26 cellular contexts compared by ENCODE assay signal in genomic region chr3:150503402-150504099, GRCh38. TPM values are rescaled to one million over a fixed set of nuclear protein-coding genes. Genes with fewer than 3 reads are reported as not detected.
DNase-seq lines count a peak whose midpoint lies in the region; ATAC-seq and TF ChIP-seq lines count a peak whose summit lies in the region.
"Had no signal": no experiment of that assay in that cellular context is flagged by ENCODE, and none has a peak within 500 bp of the region (broad histone marks: within the 10 kb centered on the region; RNA-seq: fewer than 3 reads in every experiment).

No MANE protein-coding gene starts in this region.

- H3K27me3 Mint-ChIP-seq in endodermal cell (ENCODE audit: insufficient read depth), result no peaks in the 10 kb centered on the region
- peaks cover 8 to 38% of the 10 kb centered on the region in 2 donors for H3K27me3 Mint-ChIP-seq in stimulated activated naive B cell treated with anti-CD40 and anti-IgM and Interleukin-4, amounts not matched to agents 10 μg/mL and 1 μg/mL and 100 μg/mL, for 72 hours
- H3K27me3 Mint-ChIP-seq in activated naive CD8-positive, alpha-beta T cell treated with anti-CD3 and anti-CD28 coated beads, Interleukin-2, amount 50 U/mL, for 24 hours, result peaks cover 10% of the 10 kb centered on the region

- H3K4me2 ChIP-seq in Loucy (ENCODE audit: low read depth, low read length, poor library complexity, severe bottlenecking), result no peak overlapping the region
- H3K4me2 ChIP-seq: KMS-11 had no signal

- peak; percentile 33 to 61 for ATAC-seq in stimulated activated naive B cell treated with anti-CD40 and anti-IgM and Interleukin-4, amounts not matched to agents 10 μg/mL and 1 μg/mL and 100 μg/mL, for 72 hours (replicated peaks)
- ATAC-seq in activated naive CD8-positive, alpha-beta T cell treated with anti-CD3 and anti-CD28 coated beads, Interleukin-2, amount 50 U/mL, for 24 hours, result no peak
- no peak for ATAC-seq in HG03571 (IDR thresholded peaks at IDR 0.05; ENCODE audit: unreplicated experiment)
- ATAC-seq: activated CD4-positive, alpha-beta T cell treated with anti-CD3 and anti-CD28 coated beads for 36 hours; activated CD8-positive, alpha-beta T cell treated with anti-CD3 and anti-CD28 coated beads, Interleukin-2, amount 10 ng/mL, durations not matched to agents 7 days and 5 days; CD8-positive, alpha-beta T cell had no signal

- H3K4me1 ChIP-seq in Loucy (ENCODE audit: insufficient read depth, low read length, poor library complexity, severe bottlenecking) (no peaks in the 10 kb centered on the region), endodermal cell (ENCODE audit: control insufficient read depth, insufficient read depth, low read length) (no peaks in the 10 kb centered on the region)
- H3K4me1 ChIP-seq: suprapubic skin had no signal

- no peaks in the 10 kb centered on the region for H3K4me1 Mint-ChIP-seq in endodermal cell
- peaks cover 7 to 8% of the 10 kb centered on the region in 2 donors for H3K4me1 Mint-ChIP-seq in stimulated activated naive B cell treated with anti-CD40 and anti-IgM and Interleukin-4, amounts not matched to agents 10 μg/mL and 1 μg/mL and 100 μg/mL, for 72 hours
- peaks cover 12% of the 10 kb centered on the region for H3K4me1 Mint-ChIP-seq in activated naive CD8-positive, alpha-beta T cell treated with anti-CD3 and anti-CD28 coated beads, Interleukin-2, amount 50 U/mL, for 24 hours
- H3K4me1 Mint-ChIP-seq: B cell, nephron had no signal

- H3K9me3 ChIP-seq in Loucy (ENCODE audit: insufficient read depth, low read depth, low read length) (peaks cover 6% of the 10 kb centered on the region; the same call in 1 of the 2 replicates), endodermal cell (ENCODE audit: control insufficient read depth, low read length) (peaks cover 27% of the 10 kb centered on the region)
- H3K9me3 ChIP-seq: suprapubic skin had no signal

- DNase-seq in endodermal cell, result peak; percentile 66
- DNase-seq in stimulated activated naive B cell treated with anti-CD40 and anti-IgM and Interleukin-4, amounts not matched to agents 10 μg/mL and 1 μg/mL and 100 μg/mL, for 72 hours, result no peak
- no peak for DNase-seq in activated CD4-positive, alpha-beta T cell treated with anti-CD3 and anti-CD28 coated beads for 4 hours
- DNase-seq in activated naive CD8-positive, alpha-beta T cell treated with anti-CD3 and anti-CD28 coated beads, Interleukin-2, amount 50 U/mL, for 24 hours, result no peak
- DNase-seq: ACHN; activated CD4-positive, alpha-beta T cell treated with anti-CD3 and anti-CD28 coated beads for 36 hours; activated CD8-positive, alpha-beta T cell treated with anti-CD3 and anti-CD28 coated beads, Interleukin-2, amount 10 ng/mL, durations not matched to agents 7 days and 5 days; amygdala; CD8-positive, alpha-beta T cell; EL; mammary epithelial cell; NCI-H1436 treated with DMSO at 0.1 percent for 48 hours; NCI-H2081 treated with DMSO at 0.1 percent for 48 hours; NCI-H2227 treated with DMSO at 0.1 percent for 48 hours; SIG-M5; stimulated activated naive CD4-positive, alpha-beta T cell treated with Interleukin-2 at 50 U/mL for 16 hours had no signal

- H3K9ac ChIP-seq in Loucy (ENCODE audit: low read depth, low read length, poor library complexity, severe bottlenecking), result no peak overlapping the region
- no peak overlapping the region for H3K9ac ChIP-seq in endodermal cell (ENCODE audit: extremely low read depth, low read length, poor library complexity, severe bottlenecking)
- H3K9ac ChIP-seq: KMS-11 had no signal

- no peaks in the 10 kb centered on the region for H3K9me2 ChIP-seq in Loucy (replicated peaks; ENCODE audit: low read depth, low read length)

- no peaks in the 10 kb centered on the region for H3K79me2 ChIP-seq in Loucy (ENCODE audit: insufficient read depth, low read length)

- H3K9me3 Mint-ChIP-seq in endodermal cell, result peaks cover 30% of the 10 kb centered on the region
- H3K9me3 Mint-ChIP-seq in stimulated activated naive B cell treated with anti-CD40 and anti-IgM and Interleukin-4, amounts not matched to agents 10 μg/mL and 1 μg/mL and 100 μg/mL, for 72 hours, result peaks cover 9% of the 10 kb centered on the region in 2 donors
- peaks cover 4% of the 10 kb centered on the region for H3K9me3 Mint-ChIP-seq in activated naive CD8-positive, alpha-beta T cell treated with anti-CD3 and anti-CD28 coated beads, Interleukin-2, amount 50 U/mL, for 24 hours
- H3K9me3 Mint-ChIP-seq: activated naive CD4-positive, alpha-beta T cell treated with anti-CD3 and anti-CD28 coated beads, Interleukin-2, amount 50 U/mL, for 24 hours had no signal

- H3K36me3 ChIP-seq in Loucy (ENCODE audit: insufficient read depth, low read length), result no peaks in the 10 kb centered on the region
- no peaks in the 10 kb centered on the region for H3K36me3 ChIP-seq in endodermal cell (ENCODE audit: control insufficient read depth, insufficient read depth, low read length)
- H3K36me3 ChIP-seq: suprapubic skin had no signal

- H4K20me1 ChIP-seq in Loucy (ENCODE audit: insufficient read depth, low read length, poor library complexity, severe bottlenecking), result no peaks in the 10 kb centered on the region

- 63 to 90% methylated on average over 1 to 5 of the region's 5 CpGs for whole genome bisulfite sequencing in endodermal cell (ENCODE audit: insufficient coverage in 1 of 2, insufficient read length in 1 of 2), 2 experiments

- H2AFZ ChIP-seq in Loucy (ENCODE audit: low read length), result no peak overlapping the region

- TF ChIP-seq CTCF in GM12873 (IDR thresholded peaks at IDR 0.05; ENCODE audit: insufficient read depth, low read depth, low read length, missing control alignments) (peak; percentile 31), Loucy (conservative IDR thresholded peaks at IDR 0.05; ENCODE audit: low read length) (peak; percentile 31), endodermal cell (conservative IDR thresholded peaks at IDR 0.05) (peak; percentile 61)

- H3K4me3 ChIP-seq in Loucy (ENCODE audit: low read length, poor library complexity, severe bottlenecking) (no peak overlapping the region), endodermal cell (ENCODE audit: low read length) (no peak overlapping the region)
- H3K4me3 ChIP-seq: suprapubic skin had no signal

- no peak overlapping the region for H3K27ac ChIP-seq in endodermal cell (ENCODE audit: low read depth, low read length)
- H3K27ac ChIP-seq: KMS-11, suprapubic skin had no signal

- H3K36me3 Mint-ChIP-seq in endodermal cell (ENCODE audit: low read depth), result peaks cover 3% of the 10 kb centered on the region
- peaks cover 9 to 22% of the 10 kb centered on the region in 2 donors for H3K36me3 Mint-ChIP-seq in stimulated activated naive B cell treated with anti-CD40 and anti-IgM and Interleukin-4, amounts not matched to agents 10 μg/mL and 1 μg/mL and 100 μg/mL, for 72 hours
- H3K36me3 Mint-ChIP-seq in activated naive CD8-positive, alpha-beta T cell treated with anti-CD3 and anti-CD28 coated beads, Interleukin-2, amount 50 U/mL, for 24 hours (ENCODE audit: low read depth), result peaks cover 7% of the 10 kb centered on the region
- H3K36me3 Mint-ChIP-seq: CD8-positive, alpha-beta T cell had no signal

- no peak overlapping the region for H3K27ac Mint-ChIP-seq in endodermal cell
- H3K27ac Mint-ChIP-seq in stimulated activated naive B cell treated with anti-CD40 and anti-IgM and Interleukin-4, amounts not matched to agents 10 μg/mL and 1 μg/mL and 100 μg/mL, for 72 hours, result no peak overlapping the region
- no peak overlapping the region for H3K27ac Mint-ChIP-seq in activated naive CD8-positive, alpha-beta T cell treated with anti-CD3 and anti-CD28 coated beads, Interleukin-2, amount 50 U/mL, for 24 hours
- H3K27ac Mint-ChIP-seq: activated CD4-positive, alpha-beta T cell treated with anti-CD3 and anti-CD28 coated beads for 36 hours; activated CD8-positive, alpha-beta T cell treated with anti-CD3 and anti-CD28 coated beads, Interleukin-2, amount 10 ng/mL, durations not matched to agents 7 days and 5 days; activated naive CD4-positive, alpha-beta T cell treated with anti-CD3 and anti-CD28 coated beads, Interleukin-2, amount 50 U/mL, for 24 hours; activated T-helper 2 cell treated with anti-CD3 and anti-CD28 coated beads, Interferon-gamma antibody, Interleukin-2, Interleukin-4, amounts not matched to agents 10 μg/mL and 5 μg/mL and 100 μg/mL, durations not matched to agents 14 hours and 24 hours and 36 hours; B cell; CD8-positive, alpha-beta T cell; nephron; T-helper 2 cell treated with Interferon-gamma antibody and Interleukin-4, amounts not matched to agents 5 μg/mL and 100 μg/mL, for 36 hours had no signal

- no peak overlapping the region for H3K4me3 Mint-ChIP-seq in endodermal cell
- H3K4me3 Mint-ChIP-seq in stimulated activated naive B cell treated with anti-CD40 and anti-IgM and Interleukin-4, amounts not matched to agents 10 μg/mL and 1 μg/mL and 100 μg/mL, for 72 hours, result no peak overlapping the region
- no peak overlapping the region for H3K4me3 Mint-ChIP-seq in activated naive CD8-positive, alpha-beta T cell treated with anti-CD3 and anti-CD28 coated beads, Interleukin-2, amount 50 U/mL, for 24 hours
- H3K4me3 Mint-ChIP-seq: activated CD4-positive, alpha-beta T cell treated with anti-CD3 and anti-CD28 coated beads for 36 hours; activated CD8-positive, alpha-beta T cell treated with anti-CD3 and anti-CD28 coated beads, Interleukin-2, amount 10 ng/mL, durations not matched to agents 7 days and 5 days; activated naive CD4-positive, alpha-beta T cell treated with anti-CD3 and anti-CD28 coated beads, Interleukin-2, amount 50 U/mL, for 24 hours; B cell; CD8-positive, alpha-beta T cell; nephron; T-helper 2 cell treated with Interferon-gamma antibody and Interleukin-4, amounts not matched to agents 5 μg/mL and 100 μg/mL, for 36 hours had no signal

- no peaks in the 10 kb centered on the region for H3F3A ChIP-seq in Loucy (ENCODE audit: low read depth)

- no peaks in the 10 kb centered on the region for H3K27me3 ChIP-seq in Loucy (ENCODE audit: insufficient read depth, low read length, poor library complexity, severe bottlenecking)
- H3K27me3 ChIP-seq in endodermal cell (ENCODE audit: control insufficient read depth, insufficient read depth, low read length, poor library complexity, severe bottlenecking), result no peaks in the 10 kb centered on the region
- H3K27me3 ChIP-seq: suprapubic skin had no signal

RNA-seq across cellular contexts. Expression of gene SERP1, which starts 42.7 kb away (rescaled TPM):
- 10 to 100 TPM; 78.4 to 81.8 TPM for total RNA-seq in endodermal cell
- 87.7 TPM for polyA plus RNA-seq in endodermal cell (2013, experiment 1 of 2)
- polyA plus RNA-seq in endodermal cell (2013, experiment 2 of 2), result 78.9 TPM

RNA-seq across cellular contexts. Expression of gene EIF2A, which starts 43.0 kb away (rescaled TPM):
- total RNA-seq in endodermal cell, result 10 to 100 TPM; 63.5 to 63.7 TPM
- polyA plus RNA-seq in endodermal cell (2013, experiment 1 of 2), result 98.8 TPM
- 89.7 TPM for polyA plus RNA-seq in endodermal cell (2013, experiment 2 of 2)

Comparison
In these comparisons a context has a peak if more than half of its experiments do, and no peak if none do; other contexts are left out.
1. ATAC-seq: peak in stimulated activated naive B cell treated with anti-CD40 and anti-IgM and Interleukin-4, amounts not matched to agents 10 μg/mL and 1 μg/mL and 100 μg/mL, for 72 hours (2 of 2); none in activated naive CD8-positive, alpha-beta T cell treated with anti-CD3 and anti-CD28 coated beads, Interleukin-2, amount 50 U/mL, for 24 hours (single experiment) and HG03571 (single experiment).
2. Peak in every context shown above with its lines, with median percentiles within 50 percentile points of each other: CTCF ChIP-seq.